Comparison of ENCODE assay signal across 10 cellular contexts in genomic region chr20:36827541-36828279, GRCh38. TPM values are rescaled to one million over a fixed set of nuclear protein-coding genes. Genes with fewer than 3 reads are reported as not detected.
DNase-seq lines count a peak whose midpoint lies in the region; ATAC-seq and TF ChIP-seq lines count a peak whose summit lies in the region.
"Had no signal": no experiment of that assay in that cellular context is flagged by ENCODE, and none has a peak within 500 bp of the region (broad histone marks: within the 10 kb centered on the region; RNA-seq: fewer than 3 reads in every experiment).

No MANE protein-coding gene starts in this region.

- no peaks in the 10 kb centered on the region for H3K27me3 Mint-ChIP-seq in osteocyte (ENCODE audit: unreplicated experiment)

- no peak for TF ChIP-seq CTCF in osteocyte (IDR thresholded peaks at IDR 0.05)

- intact Hi-C loops in posterior cingulate gyrus (cut with DNase I), result no loop called here

- no peak overlapping the region for H3K4me3 Mint-ChIP-seq in osteocyte (ENCODE audit: unreplicated experiment)

- H3K36me3 Mint-ChIP-seq in osteocyte (ENCODE audit: unreplicated experiment), result peaks cover 19% of the 10 kb centered on the region

- peaks cover 19% of the 10 kb centered on the region for H3K4me1 Mint-ChIP-seq in osteocyte (ENCODE audit: unreplicated experiment)

- H3K9me3 Mint-ChIP-seq in osteocyte (ENCODE audit: unreplicated experiment), result no peaks in the 10 kb centered on the region

- ATAC-seq in GM18517 (IDR thresholded peaks at IDR 0.05; ENCODE audit: unreplicated experiment) (peak; percentile 87), GM21526 (IDR thresholded peaks at IDR 0.05; ENCODE audit: low FRiP score, unreplicated experiment) (peak; percentile 83), HG03460 (IDR thresholded peaks at IDR 0.05; ENCODE audit: unreplicated experiment) (peak; percentile 82)

- DNase-seq in islet precursor cell, result peak; percentile 71
- DNase-seq in H4 (ENCODE audit: low spot score), result no peak
- DNase-seq in posterior cingulate gyrus, result no peak
- no peak for DNase-seq in SIG-M5 (lab: John Stamatoyannopoulos, UW)
- no peak for DNase-seq in osteocyte (ENCODE audit: extremely low spot score, unreplicated experiment)

- no peak overlapping the region for H3K27ac Mint-ChIP-seq in osteocyte (ENCODE audit: unreplicated experiment)

RNA-seq across cellular contexts. Expression of gene TLDC2, which starts 48.2 kb away (rescaled TPM):
- not detected in 2 replicates for total RNA-seq in H4 (2014; rRNA removed; shearing (Covaris generic))
- total RNA-seq in osteocyte, result 0.26 TPM in 1 of 2 replicates, not detected in the other
- total RNA-seq: astrocyte, Daoy had no signal

RNA-seq across cellular contexts. Expression of gene DSN1, which starts 54.1 kb away (rescaled TPM):
- 44.3 and 47.9 TPM in 2 replicates for total RNA-seq in H4 (2014; rRNA removed; shearing (Covaris generic))
- total RNA-seq in osteocyte, result 6.7 and 7.6 TPM in 2 replicates
